2 cellular contexts compared by ENCODE assay signal in genomic region chr3:15434756-15435155, GRCh38.
TF ChIP-seq lines count a peak whose summit lies in the region.

No MANE protein-coding gene starts in this region.

TF ChIP-seq in A549, 52 proteins besides CTCF, POLR2A, EP300 and RAD21:
- TF ChIP-seq REST (IDR thresholded peaks at IDR 0.05) (peak; percentile 72), CEBPB (IDR thresholded peaks at IDR 0.05) (no peak), USF2 (IDR thresholded peaks at IDR 0.05) (no peak)

TF ChIP-seq in K562, 482 proteins besides CTCF, POLR2A, EP300 and RAD21:
- TF ChIP-seq REST (CRISPR knock-in tag; IDR thresholded peaks at IDR 0.05; ENCODE audit: low read depth) (0 out of 2 replicates have a peak, but pooled peaks have one; percentile 29), ZNF436 (CRISPR knock-in tag; IDR thresholded peaks at IDR 0.05) (no peak), EHMT2 (IDR thresholded peaks at IDR 0.05) (peak; percentile 73; the same call in 1 of the 2 replicates), GATAD2A (IDR thresholded peaks at IDR 0.05) (no peak)
